In the genomic region with DNA sequence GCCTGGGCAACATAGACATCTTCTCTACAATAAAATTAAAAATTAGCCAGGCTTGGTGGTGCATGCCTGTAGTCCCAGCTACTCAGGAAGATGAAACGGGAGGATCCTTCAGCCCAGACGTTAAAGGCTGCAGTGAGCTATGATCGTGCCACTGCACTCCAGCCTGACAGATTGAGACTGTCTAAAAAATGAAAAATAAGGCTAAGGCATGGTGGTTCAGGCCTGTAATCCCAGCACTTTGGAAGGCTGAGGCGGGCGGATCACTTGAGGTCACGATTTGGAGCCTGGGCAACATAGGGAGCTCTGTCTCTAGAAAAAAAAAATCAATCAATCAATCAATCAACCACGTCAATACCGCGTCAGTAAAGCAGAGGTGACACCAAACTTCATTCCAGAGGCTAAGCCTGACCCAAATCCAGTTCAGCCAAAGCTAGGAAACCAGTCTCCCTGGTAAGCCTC, we compare ENCODE assay signal across 11 cellular contexts. TPM values are rescaled to one million over a fixed set of nuclear protein-coding genes. Genes with fewer than 3 reads are reported as not detected.
DNase-seq lines count a peak whose midpoint lies in the region; ATAC-seq, FAIRE-seq and TF ChIP-seq lines count a peak whose summit lies in the region.
"Had no signal": no experiment of that assay in that cellular context is flagged by ENCODE, and none has a peak within 500 bp of the region (broad histone marks: within the 10 kb centered on the region; RNA-seq: fewer than 3 reads in every experiment).

No MANE protein-coding gene starts in this region.

- H3K36me3 Mint-ChIP-seq in MCF 10A (ENCODE audit: insufficient read depth, unreplicated experiment), result no peaks in the 10 kb centered on the region
- H3K36me3 Mint-ChIP-seq: WTC11 had no signal

- ATAC-seq in K562 (no peak; the same call in 2 of the 3 replicates), HG03097 (IDR thresholded peaks at IDR 0.05; ENCODE audit: low FRiP score, unreplicated experiment) (no peak)

- H3K4me3 Mint-ChIP-seq in MCF 10A (ENCODE audit: unreplicated experiment), result no peak overlapping the region

- in situ Hi-C loops in mammary epithelial cell (cut with MboI; ENCODE audit: low sequenced_read_pairs in 2 of 2), result loop anchor here in 1 of 2 donors (10.0 to 25.0 kb wide), 2 partner anchors 113 to 251 kb away; a partner anchor contains a TSS
- in situ Hi-C loops in K562 (cut with MboI), result loop anchor here (10.0 to 25.0 kb wide), 3 partner anchors 253 to 1901 kb away; a partner anchor contains a TSS

- TF ChIP-seq EP300 in K562 (IDR thresholded peaks at IDR 0.05; ENCODE audit: low read length), result no peak

- H3K4me3 ChIP-seq in mammary epithelial cell (replicated peaks in 1 of 3; ENCODE audit: insufficient read depth in 1 of 3, low read depth in 2 of 3, low read length in 3 of 3), result no peak overlapping the region
- H3K4me3 ChIP-seq in K562, result peak overlapping the region; percentile 33; the same call in 1 of the 2 replicates
- H3K4me3 ChIP-seq in muscle layer of colon (ENCODE audit: low read depth in 1 of 2, low read length in 2 of 2), result peak overlapping the region; percentile 26 to 47
- no peak overlapping the region for H3K4me3 ChIP-seq in vagina
- H3K4me3 ChIP-seq: mucosa of descending colon had no signal

- H3K9ac ChIP-seq in mammary epithelial cell (ENCODE audit: insufficient read depth, low read length), result no peak overlapping the region
- peak overlapping the region; percentile 6 to 49; a peak in 2 of 4 replicates for H3K9ac ChIP-seq in K562 (ENCODE audit: insufficient read depth in 1 of 2, low read depth in 2 of 2, low read length in 2 of 2)
- no peak overlapping the region for H3K9ac ChIP-seq in muscle layer of colon (ENCODE audit: low read length)

- H3K27ac ChIP-seq in mammary epithelial cell (ENCODE audit: insufficient read depth, low read depth, low read length) (no peak overlapping the region), K562 (ENCODE audit: extremely low read depth, low read depth, low read length) (peak overlapping the region; percentile 43; the same call in 1 of the 3 replicates), muscle layer of colon (ENCODE audit: low read depth, low read length) (no peak overlapping the region), vagina (peak overlapping the region; percentile 46)

- intact Hi-C loops in mammary epithelial cell (cut with micrococcal nuclease), result loop anchor here (2.0 to 10.0 kb wide), 7 partner anchors 117 to 1896 kb away; no protein-coding TSS in a partner anchor
- intact Hi-C loops in MCF 10A (cut with micrococcal nuclease), result loop anchor here (1.0 to 10.0 kb wide), 5 partner anchors 109 to 576 kb away; a partner anchor contains a TSS
- intact Hi-C loops in K562 (cut with micrococcal nuclease), result loop anchor here (1.0 to 10.0 kb wide), 5 partner anchors 28 to 1893 kb away; a partner anchor contains a TSS
- intact Hi-C loops in vagina (cut with DNase I), result loop anchor here (10.0 kb wide), 1 partner anchor 253 kb away; a partner anchor contains a TSS

- CTCF ChIA-PET in mammary epithelial cell (lab: Charles Lee; ENCODE audit: low non-redundant PET), result interaction anchor here (0.6 to 0.8 kb wide), 4 partner anchors 66 to 734 kb away, joined by 3 to 8 read pairs (median 4); no protein-coding TSS in a partner anchor
- CTCF ChIA-PET in MCF 10A (lab: Yijun Ruan, JAX), result interaction anchor here (0.6 to 7.4 kb wide), 53 partner anchors 9 to 1943 kb away, joined by 3 to 84 read pairs (median 4); a partner anchor contains a TSS
- CTCF ChIA-PET in K562 (lab: Yijun Ruan, JAX; ENCODE audit: low intra/inter-chr PET ratio), result interaction anchor here (0.5 to 2.6 kb wide), 12 partner anchors 28 to 575 kb away, joined by 3 to 53 read pairs (median 4); a partner anchor contains a TSS

- TF ChIP-seq CTCF in mammary epithelial cell (conservative IDR thresholded peaks at IDR 0.05 in 1 of 2, IDR thresholded peaks at IDR 0.05 in 1 of 2; ENCODE audit: extremely low read depth in 1 of 2, insufficient read depth in 1 of 2, low read depth in 1 of 2, low read length in 2 of 2) (no peak), MCF 10A (IDR thresholded peaks at IDR 0.05; ENCODE audit: unreplicated experiment) (no peak), K562 (IDR thresholded peaks at IDR 0.05 in 2 of 3, conservative IDR thresholded peaks at IDR 0.05 in 1 of 3; ENCODE audit: insufficient read depth in 2 of 3, low read depth in 1 of 3, low read length in 3 of 3) (no peak), vagina (IDR thresholded peaks at IDR 0.05) (no peak)

- H3K9me3 Mint-ChIP-seq in MCF 10A (ENCODE audit: unreplicated experiment), result no peaks in the 10 kb centered on the region

- H3K4me1 ChIP-seq in mammary epithelial cell (ENCODE audit: insufficient read depth, low read length), result peaks cover 3% of the 10 kb centered on the region
- H3K4me1 ChIP-seq in K562 (replicated peaks in 1 of 2; ENCODE audit: control insufficient read depth in 2 of 2, insufficient read depth in 2 of 2, low read length in 2 of 2), result peaks cover 4 to 7% of the 10 kb centered on the region in 2 experiments; a peak in 3 of 5 replicates
- no peaks in the 10 kb centered on the region for H3K4me1 ChIP-seq in muscle layer of colon (ENCODE audit: insufficient read depth, low read length)
- H3K4me1 ChIP-seq in vagina, result no peaks in the 10 kb centered on the region

- H3K9me3 ChIP-seq in mammary epithelial cell (replicated peaks; ENCODE audit: insufficient read depth, low read length) (peaks cover 3% of the 10 kb centered on the region), K562 (replicated peaks; ENCODE audit: control insufficient read depth, insufficient read depth, low read depth, low read length) (no peaks in the 10 kb centered on the region), muscle layer of colon (ENCODE audit: low read length) (no peaks in the 10 kb centered on the region), vagina (no peaks in the 10 kb centered on the region)
- H3K9me3 ChIP-seq: mucosa of descending colon had no signal

- no peak overlapping the region for H3K27ac Mint-ChIP-seq in MCF 10A (ENCODE audit: low read depth, unreplicated experiment)
- H3K27ac Mint-ChIP-seq: WTC11 had no signal

- no peak for FAIRE-seq in K562 (lab: Jason Lieb, UNC)
- FAIRE-seq: colon had no signal

- POLR2A ChIA-PET in MCF 10A (lab: Yijun Ruan, JAX) (interaction anchor here (0.6 to 3.9 kb wide), 12 partner anchors 13 to 257 kb away, joined by 3 to 28 read pairs (median 6); a partner anchor contains a TSS), K562 (lab: Yijun Ruan, JAX) (interaction anchor here (0.6 to 1.6 kb wide), 5 partner anchors 10 to 399 kb away, joined by 3 to 4 read pairs (median 3); no protein-coding TSS in a partner anchor)

- no peak for TF ChIP-seq POLR2A in K562 (conservative IDR thresholded peaks at IDR 0.05)
- TF ChIP-seq POLR2A in vagina (IDR thresholded peaks at IDR 0.05), result no peak

- H3K27me3 ChIP-seq in mammary epithelial cell (ENCODE audit: insufficient read depth, low read length) (no peaks in the 10 kb centered on the region), K562 (ENCODE audit: control insufficient read depth in 2 of 2, insufficient read depth in 2 of 2, low read length in 2 of 2) (no peaks in the 10 kb centered on the region), muscle layer of colon (ENCODE audit: control insufficient read depth in 1 of 2, insufficient read depth in 2 of 2, low read length in 2 of 2) (no peaks in the 10 kb centered on the region), vagina (no peaks in the 10 kb centered on the region)

- dilution Hi-C loops in mammary epithelial cell (cut with HindIII; ENCODE audit: low sequenced_read_pairs), result no loop called here

- H4K20me1 ChIP-seq in mammary epithelial cell (ENCODE audit: insufficient read depth, low read length) (no peaks in the 10 kb centered on the region), K562 (replicated peaks; ENCODE audit: control insufficient read depth, insufficient read depth, low read length) (no peaks in the 10 kb centered on the region)

- TF ChIP-seq RAD21 in K562 (CRISPR knock-in tag; conservative IDR thresholded peaks at IDR 0.05 in 1 of 2, IDR thresholded peaks at IDR 0.05 in 1 of 2), result no peak

- H3K4me1 Mint-ChIP-seq in MCF 10A (ENCODE audit: insufficient read depth, unreplicated experiment), result no peaks in the 10 kb centered on the region

- 60% methylated on average over 9 of the region's 9 CpGs for WGBS in mammary epithelial cell (ENCODE audit: low coverage, missing lambda C conversion rate)
- WGBS in K562 (ENCODE audit: insufficient coverage, low coverage, missing lambda C conversion rate), result 42% methylated on average over 8 of the region's 9 CpGs

- no TSS peak for BruUV-seq in mammary epithelial cell (replicated peaks; lab: Mats Ljungman, UMichigan)
- no TSS peak for BruUV-seq in MCF 10A (replicated peaks; lab: Mats Ljungman, UMichigan)
- BruUV-seq in K562 (replicated peaks; lab: Mats Ljungman, UMichigan), result no TSS peak

- H3K79me2 ChIP-seq in mammary epithelial cell (ENCODE audit: insufficient read depth, low read length) (no peaks in the 10 kb centered on the region), K562 (ENCODE audit: control insufficient read depth, insufficient read depth, low read length) (no peaks in the 10 kb centered on the region)

- H3K4me2 ChIP-seq in mammary epithelial cell (ENCODE audit: insufficient read depth, low read depth, low read length) (no peak overlapping the region), K562 (ENCODE audit: insufficient read depth, low read length) (peak overlapping the region; percentile 77)

- no peaks in the 10 kb centered on the region for H3K27me3 Mint-ChIP-seq in MCF 10A (ENCODE audit: insufficient read depth, unreplicated experiment)

- H3K36me3 ChIP-seq in mammary epithelial cell (ENCODE audit: insufficient read depth, low read length) (no peaks in the 10 kb centered on the region), K562 (ENCODE audit: control insufficient read depth, insufficient read depth, low read length) (no peaks in the 10 kb centered on the region), muscle layer of colon (ENCODE audit: insufficient read depth, low read length) (no peaks in the 10 kb centered on the region), vagina (no peaks in the 10 kb centered on the region)

- DNase-seq in mammary epithelial cell, result no peak
- no peak for DNase-seq in MCF 10A (ENCODE audit: unreplicated experiment)
- DNase-seq in K562 (ENCODE audit: extremely low read depth in 1 of 4, low spot score in 3 of 4), result no peak
- DNase-seq in vagina (ENCODE audit: extremely low spot score in 2 of 2), result no peak
- DNase-seq in COR-L47 (lab: John Stamatoyannopoulos, UW), result no peak
- DNase-seq in SIG-M5 (lab: John Stamatoyannopoulos, UW), result no peak

- H2AFZ ChIP-seq in mammary epithelial cell (ENCODE audit: low read depth, low read length) (peak overlapping the region; percentile 80), K562 (ENCODE audit: low read depth, low read length) (peak overlapping the region; percentile 99)

- H3K9me1 ChIP-seq in K562 (ENCODE audit: control insufficient read depth, insufficient read depth, low read length), result no peaks in the 10 kb centered on the region

RNA-seq across cellular contexts. Expression of a gene that starts 31.1 kb away (rescaled TPM):
- total RNA-seq in mammary epithelial cell, result 100 to 1,000 TPM in 1 of 2 donors, 10 to 100 TPM in 1; 49.0 to 114 TPM
- 149 TPM for polyA plus RNA-seq in mammary epithelial cell
- 144 TPM for polyA minus RNA-seq in mammary epithelial cell
- total RNA-seq in MCF 10A (2022), result 176 and 188 TPM in 2 replicates
- 20.9 and 28.4 TPM in 2 replicates for total RNA-seq in K562 (2011; cell fraction: chromatin; rRNA removed; ENCODE audit: low replicate concordance)
- total RNA-seq in K562 (2011; cell fraction: nucleolus; rRNA removed), result 50.9 and 59.1 TPM in 2 replicates
- total RNA-seq in K562 (2011; cell fraction: nucleoplasm; rRNA removed), result 40.5 and 59.2 TPM in 2 replicates
- total RNA-seq in K562 (2014; rRNA removed), result 197 and 210 TPM in 2 replicates
- total RNA-seq in K562 (2014; rRNA removed; fragmentation: Illumina TruSeq; extraction: Trizol), result 111 and 125 TPM in 2 replicates
- total RNA-seq in K562 (2015; rRNA removed; fragmentation: Illumina TruSeq; extraction: Trizol), result 152 and 163 TPM in 2 replicates
- total RNA-seq in K562 (2021), result 214 and 225 TPM in 2 replicates
- polyA plus RNA-seq in K562 (2011; rRNA removed), result 197 and 215 TPM in 2 replicates
- polyA plus RNA-seq in K562 (2011; cell fraction: cytosol; rRNA removed), result 413 and 533 TPM in 2 replicates
- polyA plus RNA-seq in K562 (2011; cell fraction: nucleus; rRNA removed), result 126 and 138 TPM in 2 replicates
- polyA plus RNA-seq in K562 (2012), result 216 and 269 TPM in 2 replicates
- polyA plus RNA-seq in K562 (2014; fragmentation: Illumina TruSeq; extraction: Trizol), result 176 and 179 TPM in 2 replicates
- 10 to 100 TPM; 51.4 to 92.8 TPM for polyA plus RNA-seq in K562 (2014; fragmentation: Nextera tagmentation; extraction: Ambion mirVana)
- 169 and 185 TPM in 2 replicates for polyA plus RNA-seq in K562 (2014; rRNA removed)
- 63.1 and 70.4 TPM in 2 replicates for polyA minus RNA-seq in K562 (2011; rRNA and poly(A)+ RNA removed)
- 99.1 and 126 TPM in 2 replicates for polyA minus RNA-seq in K562 (2011; cell fraction: cytosol; rRNA and poly(A)+ RNA removed)
- polyA minus RNA-seq in K562 (2011; cell fraction: nucleus; rRNA and poly(A)+ RNA removed), result 16.0 and 28.5 TPM in 2 replicates
- 68.8 TPM for total RNA-seq in vagina

Comparison
In these comparisons a context has a peak if more than half of its experiments do, and no peak if none do; other contexts are left out.
1. H3K27ac ChIP-seq: peak in K562 (single experiment) and vagina (single experiment); none in mammary epithelial cell (single experiment) and muscle layer of colon (single experiment).
2. H3K4me3 ChIP-seq: peak in K562 (single experiment) and muscle layer of colon (2 of 2); none in mammary epithelial cell (0 of 3) and vagina (0 of 2).
3. H3K9ac ChIP-seq: peak in K562 (2 of 2); none in mammary epithelial cell (single experiment) and muscle layer of colon (single experiment).